ENCODE assay signal across 27 cellular contexts in genomic region chr19:6484251-6484650, GRCh38. TPM values are rescaled to one million over a fixed set of nuclear protein-coding genes. Genes with fewer than 3 reads are reported as not detected.
"Had no signal": no experiment of that assay in that cellular context is flagged by ENCODE, and none has a peak within 500 bp of the region (broad histone marks: within the 10 kb centered on the region; RNA-seq: fewer than 3 reads in every experiment).

No MANE protein-coding gene starts in this region.

- H3K9me3 ChIP-seq: breast epithelium, SJSA1 had no signal

- H3K36me3 ChIP-seq: breast epithelium, SJSA1 had no signal

- ATAC-seq: activated CD8-positive, alpha-beta memory T cell treated with anti-CD3 and anti-CD28 coated beads, Interleukin-2, amount 10 ng/mL, durations not matched to agents 7 days and 5 days; T-helper 17 cell had no signal

- H3K36me3 Mint-ChIP-seq: activated naive CD4-positive, alpha-beta T cell treated with anti-CD3 and anti-CD28 coated beads, Interleukin-2, amount 50 U/mL, for 24 hours had no signal

- H3K4me3 Mint-ChIP-seq: activated B cell treated with CpG ODN at 0.5 μM for 24 hours; activated CD4-positive, alpha-beta T cell treated with anti-CD3 and anti-CD28 coated beads, Interleukin-2, amount 10 ng/mL, durations not matched to agents 24 days and 14 days; activated CD8-positive, alpha-beta memory T cell treated with anti-CD3 and anti-CD28 coated beads, Interleukin-2, amount 10 ng/mL, durations not matched to agents 7 days and 5 days; activated naive CD4-positive, alpha-beta T cell treated with anti-CD3 and anti-CD28 coated beads, Interleukin-2, amount 50 U/mL, for 24 hours; T-helper 17 cell had no signal

- H3K27me3 ChIP-seq: breast epithelium had no signal

- DNase-seq: activated B cell treated with CpG ODN at 0.5 μM for 24 hours; activated CD4-positive, alpha-beta T cell treated with anti-CD3 and anti-CD28 coated beads for 1 hour; activated CD4-positive, alpha-beta T cell treated with anti-CD3 and anti-CD28 coated beads, Interleukin-2, amount 10 ng/mL, durations not matched to agents 24 days and 14 days; activated CD4-positive, alpha-beta T cell treated with anti-CD3 and anti-CD28 coated beads, Interleukin-2, amount 50 U/mL, for 48 hours; activated CD8-positive, alpha-beta memory T cell treated with anti-CD3 and anti-CD28 coated beads, Interleukin-2, amount 10 ng/mL, durations not matched to agents 7 days and 5 days; activated naive CD4-positive, alpha-beta T cell; caudate nucleus; KG1; NCI-H1092; NCI-H1417; NCI-H2029; NCI-H2107; NCI-H2171 treated with DMSO at 0.1 percent for 48 hours; NCI-H226; NCI-H510A; NCI-H526 treated with DMSO at 0.1 percent for 48 hours; NCI-H82; SHP77; T-helper 17 cell; T-helper 9 cell had no signal

- H3K27ac ChIP-seq: breast epithelium, SJSA1 had no signal

- H3K4me3 ChIP-seq: breast epithelium, SJSA1 had no signal

- H3K27me3 Mint-ChIP-seq: activated B cell treated with CpG ODN at 0.5 μM for 24 hours; activated CD4-positive, alpha-beta T cell treated with anti-CD3 and anti-CD28 coated beads, Interleukin-2, amount 10 ng/mL, durations not matched to agents 24 days and 14 days; activated CD8-positive, alpha-beta memory T cell treated with anti-CD3 and anti-CD28 coated beads, Interleukin-2, amount 10 ng/mL, durations not matched to agents 7 days and 5 days; activated naive CD4-positive, alpha-beta T cell treated with anti-CD3 and anti-CD28 coated beads, Interleukin-2, amount 50 U/mL, for 24 hours; T-helper 17 cell had no signal

- H3K9me3 Mint-ChIP-seq: activated B cell treated with CpG ODN at 0.5 μM for 24 hours; activated CD4-positive, alpha-beta T cell treated with anti-CD3 and anti-CD28 coated beads, Interleukin-2, amount 10 ng/mL, durations not matched to agents 24 days and 14 days; activated naive CD4-positive, alpha-beta T cell treated with anti-CD3 and anti-CD28 coated beads, Interleukin-2, amount 50 U/mL, for 24 hours had no signal

- H3K27ac Mint-ChIP-seq: activated B cell treated with CpG ODN at 0.5 μM for 24 hours, T-helper 17 cell had no signal

- H3K4me1 ChIP-seq: breast epithelium, SJSA1 had no signal

RNA-seq across cellular contexts. Expression of gene DENND1C, which starts 2.7 kb away (rescaled TPM):
- total RNA-seq: chondrocyte, LHCN-M2, M059J, SJSA1 had no signal

RNA-seq across cellular contexts. Expression of gene TUBB4A, which starts 17.9 kb away (rescaled TPM):
- total RNA-seq: LHCN-M2, SJSA1 had no signal

RNA-seq across cellular contexts. Expression of gene CRB3, which starts 20.2 kb away (rescaled TPM):
- total RNA-seq: aorta, LHCN-M2, SJSA1 had no signal
